ENCODE assay signal across 8 cellular contexts in the genomic region with DNA sequence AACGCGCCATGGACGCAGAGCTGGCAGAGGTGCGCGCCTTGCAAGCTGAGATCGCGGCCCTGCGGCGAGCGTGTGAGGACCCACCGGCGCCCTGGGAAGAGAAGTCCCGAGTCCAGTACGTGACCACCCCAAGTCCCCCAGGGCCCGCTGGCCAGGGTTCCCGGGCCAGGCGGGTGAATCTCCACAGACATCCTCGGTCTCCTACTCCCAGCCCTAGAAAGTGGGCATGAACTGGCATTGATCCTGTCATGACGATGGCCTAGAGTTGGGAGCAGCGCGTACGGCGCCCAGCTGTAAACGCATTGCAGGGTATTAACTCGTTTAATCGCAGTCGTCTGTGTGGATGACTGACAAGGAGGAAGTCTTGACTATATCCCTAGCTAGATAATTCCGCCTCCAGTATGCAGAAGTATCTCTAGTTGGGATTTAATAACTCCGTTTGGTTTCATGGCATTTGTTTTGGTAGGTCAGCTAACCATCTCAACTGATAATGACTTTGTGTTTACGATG. TPM values are rescaled to one million over a fixed set of nuclear protein-coding genes. Genes with fewer than 3 reads are reported as not detected.
DNase-seq lines count a peak whose midpoint lies in the region; ATAC-seq and TF ChIP-seq lines count a peak whose summit lies in the region.

No MANE protein-coding gene starts in this region.

- peak overlapping the region; percentile 67 to 96 (median 82) for H3K4me3 ChIP-seq in BLaER1 treated with 17β-estradiol and CSF1 and Interleukin-3, amounts not matched to agents 10 nM and 100 nM
- H3K4me3 ChIP-seq in PC-9 (peak overlapping the region; percentile 87), endodermal cell (ENCODE audit: low read length) (peak overlapping the region; percentile 97)

- H3K9me2 ChIP-seq in PC-9 (ENCODE audit: insufficient read depth) = no peaks in the 10 kb centered on the region

- H3K27ac Mint-ChIP-seq in endodermal cell = peak overlapping the region; percentile 100
- peak overlapping the region; percentile 97 to 98 (median 97) for H3K27ac Mint-ChIP-seq in nephron

- no TSS peak for BruUV-seq in PC-9 (replicated peaks; lab: Mats Ljungman, UMichigan)

- H3K27me3 ChIP-seq in BLaER1 treated with 17β-estradiol and CSF1 and Interleukin-3, amounts not matched to agents 10 nM and 100 nM = no peaks in the 10 kb centered on the region
- H3K27me3 ChIP-seq in PC-9 (ENCODE audit: insufficient read depth, low read depth) (no peaks in the 10 kb centered on the region), endodermal cell (ENCODE audit: control insufficient read depth, insufficient read depth, low read length, poor library complexity, severe bottlenecking) (no peaks in the 10 kb centered on the region)

- CTCF ChIA-PET in PC-9 (lab: Charles Lee) = no interaction called here

- H3K36me3 Mint-ChIP-seq in endodermal cell (ENCODE audit: low read depth) = peaks cover 16% of the 10 kb centered on the region
- peaks cover 7% of the 10 kb centered on the region for H3K36me3 Mint-ChIP-seq in nephron (ENCODE audit: low read depth)

- ATAC-seq in GM21576 (IDR thresholded peaks at IDR 0.05; ENCODE audit: unreplicated experiment) (peak; percentile 6), HG03439 (IDR thresholded peaks at IDR 0.05; ENCODE audit: unreplicated experiment) (no peak)

- H3K27ac ChIP-seq in BLaER1 treated with 17β-estradiol and CSF1 and Interleukin-3, amounts not matched to agents 10 nM and 100 nM = peak overlapping the region; percentile 94 to 100 (median 99)
- H3K27ac ChIP-seq in PC-9 (peak overlapping the region; percentile 90), endodermal cell (ENCODE audit: low read depth, low read length) (no peak overlapping the region)

- H3K27me3 Mint-ChIP-seq in endodermal cell (ENCODE audit: insufficient read depth) (no peaks in the 10 kb centered on the region), nephron (ENCODE audit: low read depth) (no peaks in the 10 kb centered on the region)

- H3K4me3 Mint-ChIP-seq in endodermal cell (peak overlapping the region; percentile 98), nephron (peak overlapping the region; percentile 93 to 98 (median 95))

- no peaks in the 10 kb centered on the region for H3K9me3 ChIP-seq in BLaER1 treated with 17β-estradiol and CSF1 and Interleukin-3, amounts not matched to agents 10 nM and 100 nM (replicated peaks in 1 of 11)
- H3K9me3 ChIP-seq in PC-9 (ENCODE audit: insufficient read depth, low read depth) = no peaks in the 10 kb centered on the region
- no peaks in the 10 kb centered on the region for H3K9me3 ChIP-seq in endodermal cell (ENCODE audit: control insufficient read depth, low read length)

- H3F3A ChIP-seq in PC-9 (ENCODE audit: insufficient read depth, low read depth) = no peaks in the 10 kb centered on the region; the same call in 1 of the 2 replicates

- peak overlapping the region; percentile 92 for H2AFZ ChIP-seq in PC-9

- H3K4me1 Mint-ChIP-seq in endodermal cell (peaks cover 19% of the 10 kb centered on the region), nephron (peaks cover 36% of the 10 kb centered on the region)

- H4K20me1 ChIP-seq in BLaER1 treated with 17β-estradiol and CSF1 and Interleukin-3, amounts not matched to agents 10 nM and 100 nM = 0 out of 22 replicates have a peak, but pooled peaks cover 0 to 5% (median 0%) of the 10 kb centered on the region in 11 experiments
- no peaks in the 10 kb centered on the region for H4K20me1 ChIP-seq in PC-9 (ENCODE audit: insufficient read depth)

- peaks cover 29 to 41% (median 33%) of the 10 kb centered on the region in 10 experiments for H3K4me1 ChIP-seq in BLaER1 treated with 17β-estradiol and CSF1 and Interleukin-3, amounts not matched to agents 10 nM and 100 nM
- peaks cover 22% of the 10 kb centered on the region for H3K4me1 ChIP-seq in PC-9 (replicated peaks; ENCODE audit: insufficient read depth)
- no peaks in the 10 kb centered on the region for H3K4me1 ChIP-seq in endodermal cell (ENCODE audit: control insufficient read depth, insufficient read depth, low read length)

- peak overlapping the region; percentile 91 to 100 (median 99) for H3K9ac ChIP-seq in BLaER1 treated with 17β-estradiol and CSF1 and Interleukin-3, amounts not matched to agents 10 nM and 100 nM
- H3K9ac ChIP-seq in endodermal cell (ENCODE audit: extremely low read depth, low read length, poor library complexity, severe bottlenecking) = peak overlapping the region; percentile 97

- DNase-seq in PC-9 = no peak
- no peak for DNase-seq in endodermal cell
- no peak for DNase-seq in SW 1271 (lab: John Stamatoyannopoulos, UW)
- no peak for DNase-seq in stimulated activated CD4-positive, alpha-beta T cell treated with anti-CD3 and anti-CD28 coated beads, Interleukin-2, amount 100 ng/mL, for 24 hours

- H3K36me3 ChIP-seq in BLaER1 treated with 17β-estradiol and CSF1 and Interleukin-3, amounts not matched to agents 10 nM and 100 nM = peaks cover 22 to 29% (median 23%) of the 10 kb centered on the region in 11 experiments
- H3K36me3 ChIP-seq in PC-9 (ENCODE audit: low read depth) = peaks cover 9% of the 10 kb centered on the region
- peaks cover 23% of the 10 kb centered on the region for H3K36me3 ChIP-seq in endodermal cell (ENCODE audit: control insufficient read depth, insufficient read depth, low read length)

- H3K4me2 ChIP-seq in BLaER1 treated with 17β-estradiol and CSF1 and Interleukin-3, amounts not matched to agents 10 nM and 100 nM = peak overlapping the region; percentile 78 to 95 (median 84)
- H3K4me2 ChIP-seq in PC-9 = peak overlapping the region; percentile 99

- TF ChIP-seq CTCF in PC-9 (conservative IDR thresholded peaks at IDR 0.05) = no peak
- no peak for TF ChIP-seq CTCF in endodermal cell (conservative IDR thresholded peaks at IDR 0.05)
- no peak for TF ChIP-seq CTCF in nephron (IDR thresholded peaks at IDR 0.05; ENCODE audit: unreplicated experiment in 3 of 3)

- intact Hi-C loops in PC-9 (cut with micrococcal nuclease; ENCODE audit: unreplicated experiment) = loop anchor here (2.0 to 10.0 kb wide), 2 partner anchors 309 to 439 kb away; partner anchors contain the start of gene BICD2

- POLR2A ChIA-PET in PC-9 (lab: Charles Lee; ENCODE audit: unreplicated experiment) = interaction anchor here (0.7 kb wide), 1 partner anchor 170 kb away, joined by 3 read pairs; no protein-coding TSS in a partner anchor

- H3K9me3 Mint-ChIP-seq in endodermal cell (no peaks in the 10 kb centered on the region), nephron (no peaks in the 10 kb centered on the region)

- peaks cover 32% of the 10 kb centered on the region for H3K79me2 ChIP-seq in PC-9 (ENCODE audit: low read depth)

- WGBS in endodermal cell (ENCODE audit: insufficient coverage in 1 of 2, insufficient read length in 1 of 2), 2 experiments = 6 to 8% methylated on average over 21 to 30 of the region's 30 CpGs

RNA-seq across cellular contexts. Expression of gene CENPP, which starts 0.3 kb away (rescaled TPM):
- total RNA-seq in PC-9 (2021) (7.6 and 10.0 TPM in 2 replicates), endodermal cell (1 to 10 TPM; 8.2 to 9.2 TPM)
- 11.6 TPM for polyA plus RNA-seq in endodermal cell (2013, experiment 1 of 2)
- polyA plus RNA-seq in endodermal cell (2013, experiment 2 of 2) = 10.2 TPM

RNA-seq across cellular contexts. Expression of gene NOL8, which starts 0.9 kb away (rescaled TPM):
- total RNA-seq in PC-9 (2021) (35.7 and 46.9 TPM in 2 replicates), endodermal cell (10 to 100 TPM; 30.0 to 31.7 TPM)
- 25.5 TPM for polyA plus RNA-seq in endodermal cell (2013, experiment 1 of 2)
- 25.1 TPM for polyA plus RNA-seq in endodermal cell (2013, experiment 2 of 2)

RNA-seq across cellular contexts. Expression of gene IARS1, which starts 32.5 kb away (rescaled TPM):
- 232 and 246 TPM in 2 replicates for total RNA-seq in PC-9 (2021)
- total RNA-seq in endodermal cell = 100 to 1,000 TPM; 170 to 173 TPM
- 134 TPM for polyA plus RNA-seq in endodermal cell (2013, experiment 1 of 2)
- polyA plus RNA-seq in endodermal cell (2013, experiment 2 of 2) = 112 TPM
